ENCODE assay signal across 1 cellular context in the genomic region with DNA sequence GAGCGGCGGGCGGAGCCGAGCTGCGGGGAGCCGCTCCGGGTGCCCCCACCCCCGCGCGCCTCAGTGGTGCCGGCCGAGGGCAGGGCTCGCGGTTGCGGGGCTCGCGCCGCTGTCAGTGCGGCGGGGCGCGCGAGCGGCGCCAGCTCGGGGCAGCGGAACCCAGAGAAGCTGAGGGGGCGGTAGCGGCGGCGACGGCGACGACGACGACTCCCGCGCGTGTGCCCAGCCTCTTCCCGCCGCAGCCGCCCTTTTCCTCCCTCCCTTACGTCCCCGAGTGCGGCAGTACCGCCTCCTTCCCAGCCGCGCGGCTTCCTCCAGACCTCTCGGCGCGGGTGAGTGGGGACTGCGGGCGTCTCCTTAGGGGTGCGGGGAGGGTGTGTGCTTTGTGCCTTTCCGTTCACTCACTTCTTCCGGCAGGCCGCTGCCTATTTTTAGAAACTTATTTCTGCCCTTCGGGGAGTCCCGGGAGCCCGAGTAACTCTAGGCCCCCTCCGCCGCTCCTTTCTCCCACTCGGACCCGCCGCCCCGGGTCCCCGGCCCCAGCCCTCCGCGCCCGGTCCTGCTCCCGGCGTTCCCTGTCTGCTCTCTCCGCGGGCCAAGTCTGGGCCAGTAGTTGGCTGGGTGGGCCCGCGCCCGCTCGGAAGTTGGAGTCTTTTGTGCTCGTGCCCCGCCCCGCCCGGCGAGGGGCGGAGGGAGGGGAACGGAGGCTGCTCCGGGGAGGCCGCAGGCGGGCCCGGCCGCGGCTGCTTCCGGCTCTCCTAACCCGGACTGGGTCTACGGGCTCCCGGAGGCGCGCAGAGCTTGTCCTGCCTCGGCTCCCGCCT.
TF ChIP-seq lines count a peak whose summit lies in the region.

Gene RALY (plus strand): TSS at position 112 of the 824 bp plus-strand sequence. CDS start 78,164 bp downstream, outside the sequence.

TF ChIP-seq in HepG2, 621 proteins besides CTCF, POLR2A, EP300 and RAD21 (continued from another document and continues in another):
- peak; percentile 44 for TF ChIP-seq MYPOP (CRISPR knock-in tag; IDR thresholded peaks at IDR 0.05)
- no peak; a peak in 1 of 4 replicates for TF ChIP-seq NR2F1 (CRISPR knock-in tag; IDR thresholded peaks at IDR 0.05)
- TF ChIP-seq ELF4 (CRISPR knock-in tag; IDR thresholded peaks at IDR 0.05; ENCODE audit: borderline replicate concordance) = peak; percentile 74; the same call in 1 of the 2 replicates
- TF ChIP-seq CBX5 (CRISPR knock-in tag; IDR thresholded peaks at IDR 0.05; ENCODE audit: borderline replicate concordance) = peak; percentile 20; the same call in 1 of the 2 replicates
- peak; percentile 59 for TF ChIP-seq SPEN (CRISPR knock-in tag; IDR thresholded peaks at IDR 0.05; ENCODE audit: low read depth)
- peak; percentile 52; the same call in 1 of the 2 replicates for TF ChIP-seq FIP1L1 (IDR thresholded peaks at IDR 0.05; ENCODE audit: borderline replicate concordance, insufficient read depth, low read depth, low read length)
- TF ChIP-seq FOXP1 (IDR thresholded peaks at IDR 0.05) = no peak
- no peak for TF ChIP-seq FOXP1 (CRISPR knock-in tag; IDR thresholded peaks at IDR 0.05)
- peak; percentile 69 for TF ChIP-seq ZNF121 (CRISPR knock-in tag; IDR thresholded peaks at IDR 0.05)
- peak; percentile 49; the same call in 1 of the 2 replicates for TF ChIP-seq SIN3B (IDR thresholded peaks at IDR 0.05; ENCODE audit: low read length)
- TF ChIP-seq, protein P1, sequence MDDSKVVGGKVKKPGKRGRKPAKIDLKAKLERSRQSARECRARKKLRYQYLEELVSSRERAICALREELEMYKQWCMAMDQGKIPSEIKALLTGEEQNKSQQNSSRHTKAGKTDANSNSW (CRISPR knock-in tag; IDR thresholded peaks at IDR 0.05; ENCODE audit: borderline replicate concordance) = peak; percentile 87; the same call in 1 of the 2 replicates
- peak; percentile 84 for TF ChIP-seq GPN1 (CRISPR knock-in tag; IDR thresholded peaks at IDR 0.05; ENCODE audit: borderline replicate concordance)
- peak; percentile 99 for TF ChIP-seq ZNF670 (CRISPR knock-in tag; IDR thresholded peaks at IDR 0.05; ENCODE audit: borderline replicate concordance)
- peak; percentile 41; the same call in 1 of the 2 replicates for TF ChIP-seq SP140L (CRISPR knock-in tag; IDR thresholded peaks at IDR 0.05; ENCODE audit: borderline replicate concordance)
- peak; percentile 69; the same call in 1 of the 2 replicates for TF ChIP-seq ZSCAN31 (CRISPR knock-in tag; IDR thresholded peaks at IDR 0.05; ENCODE audit: low read depth)
- TF ChIP-seq, protein P2, sequence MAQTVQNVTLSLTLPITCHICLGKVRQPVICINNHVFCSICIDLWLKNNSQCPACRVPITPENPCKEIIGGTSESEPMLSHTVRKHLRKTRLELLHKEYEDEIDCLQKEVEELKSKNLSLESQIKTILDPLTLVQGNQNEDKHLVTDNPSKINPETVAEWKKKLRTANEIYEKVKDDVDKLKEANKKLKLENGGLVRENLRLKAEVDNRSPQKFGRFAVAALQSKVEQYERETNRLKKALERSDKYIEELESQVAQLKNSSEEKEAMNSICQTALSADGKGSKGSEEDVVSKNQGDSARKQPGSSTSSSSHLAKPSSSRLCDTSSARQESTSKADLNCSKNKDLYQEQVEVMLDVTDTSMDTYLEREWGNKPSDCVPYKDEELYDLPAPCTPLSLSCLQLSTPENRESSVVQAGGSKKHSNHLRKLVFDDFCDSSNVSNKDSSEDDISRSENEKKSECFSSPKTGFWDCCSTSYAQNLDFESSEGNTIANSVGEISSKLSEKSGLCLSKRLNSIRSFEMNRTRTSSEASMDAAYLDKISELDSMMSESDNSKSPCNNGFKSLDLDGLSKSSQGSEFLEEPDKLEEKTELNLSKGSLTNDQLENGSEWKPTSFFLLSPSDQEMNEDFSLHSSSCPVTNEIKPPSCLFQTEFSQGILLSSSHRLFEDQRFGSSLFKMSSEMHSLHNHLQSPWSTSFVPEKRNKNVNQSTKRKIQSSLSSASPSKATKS (CRISPR knock-in tag; IDR thresholded peaks at IDR 0.05) = no peak; the same call in 1 of the 2 replicates
- no peak; the same call in 1 of the 2 replicates for TF ChIP-seq HNF1A (IDR thresholded peaks at IDR 0.05; ENCODE audit: low read depth)
- peak; percentile 16 for TF ChIP-seq HNF1A (CRISPR knock-in tag; IDR thresholded peaks at IDR 0.05; ENCODE audit: borderline replicate concordance)
- no peak for TF ChIP-seq TCF7L2 (IDR thresholded peaks at IDR 0.05; ENCODE audit: low read depth, low read length)
- TF ChIP-seq ZBTB26 (CRISPR knock-in tag; IDR thresholded peaks at IDR 0.05; ENCODE audit: borderline replicate concordance) = no peak
- no peak; the same call in 1 of the 2 replicates for TF ChIP-seq ZBTB10 (CRISPR knock-in tag; IDR thresholded peaks at IDR 0.05; ENCODE audit: borderline replicate concordance)
- no peak for TF ChIP-seq CBX1 (IDR thresholded peaks at IDR 0.05; ENCODE audit: low read depth)
- TF ChIP-seq HCFC1 (IDR thresholded peaks at IDR 0.05; ENCODE audit: low read depth, low read length) = peak; percentile 4; the same call in 1 of the 2 replicates
- peak; percentile 36 for TF ChIP-seq PPARG (CRISPR knock-in tag; conservative IDR thresholded peaks at IDR 0.05)
- peak; percentile 57 for TF ChIP-seq ISL2 (CRISPR knock-in tag; IDR thresholded peaks at IDR 0.05)
- TF ChIP-seq FOXJ3 (CRISPR knock-in tag; IDR thresholded peaks at IDR 0.05; ENCODE audit: borderline replicate concordance) = no peak
- peak; percentile 99 for TF ChIP-seq ZNF770 (CRISPR knock-in tag; IDR thresholded peaks at IDR 0.05)
- TF ChIP-seq, protein P3, sequence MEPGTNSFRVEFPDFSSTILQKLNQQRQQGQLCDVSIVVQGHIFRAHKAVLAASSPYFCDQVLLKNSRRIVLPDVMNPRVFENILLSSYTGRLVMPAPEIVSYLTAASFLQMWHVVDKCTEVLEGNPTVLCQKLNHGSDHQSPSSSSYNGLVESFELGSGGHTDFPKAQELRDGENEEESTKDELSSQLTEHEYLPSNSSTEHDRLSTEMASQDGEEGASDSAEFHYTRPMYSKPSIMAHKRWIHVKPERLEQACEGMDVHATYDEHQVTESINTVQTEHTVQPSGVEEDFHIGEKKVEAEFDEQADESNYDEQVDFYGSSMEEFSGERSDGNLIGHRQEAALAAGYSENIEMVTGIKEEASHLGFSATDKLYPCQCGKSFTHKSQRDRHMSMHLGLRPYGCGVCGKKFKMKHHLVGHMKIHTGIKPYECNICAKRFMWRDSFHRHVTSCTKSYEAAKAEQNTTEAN (CRISPR knock-in tag; conservative IDR thresholded peaks at IDR 0.05) = peak; percentile 11; the same call in 1 of the 2 replicates
- TF ChIP-seq BORCS8-MEF2B (CRISPR knock-in tag; IDR thresholded peaks at IDR 0.05) = peak; percentile 37
